4 cellular contexts compared by ENCODE assay signal in the genomic region with DNA sequence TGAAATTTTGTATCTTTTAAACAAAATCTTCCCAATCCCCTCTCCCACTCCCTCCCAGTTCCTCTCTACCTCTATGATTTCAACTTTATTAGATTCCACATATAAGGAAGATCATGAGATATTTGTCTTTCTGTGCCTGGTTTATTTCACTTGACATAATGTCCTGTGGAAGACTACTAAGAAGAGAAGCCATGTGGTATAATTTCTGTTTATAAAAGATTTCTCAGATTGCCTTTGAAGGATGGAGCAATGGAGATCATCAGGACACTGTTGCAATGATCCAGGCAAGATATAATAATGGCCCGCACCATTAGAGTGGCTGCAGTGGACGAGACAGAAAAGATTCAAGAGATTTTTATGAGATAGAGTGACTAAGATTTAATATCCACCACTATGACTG. TPM values are rescaled to one million over a fixed set of nuclear protein-coding genes. Genes with fewer than 3 reads are reported as not detected.
"Had no signal": no experiment of that assay in that cellular context is flagged by ENCODE, and none has a peak within 500 bp of the region (broad histone marks: within the 10 kb centered on the region; RNA-seq: fewer than 3 reads in every experiment).

No MANE protein-coding gene starts in this region.

- ATAC-seq: GM12878 had no signal

- H3K4me3 ChIP-seq: GM12878 had no signal

- DNase-seq: GDM1, GF-D8 had no signal

RNA-seq across cellular contexts. Expression of a gene that starts 13.1 kb away (rescaled TPM):
- total RNA-seq: G401, GM12878 had no signal
- polyA plus RNA-seq: GM12878 had no signal
